In the genomic region with DNA sequence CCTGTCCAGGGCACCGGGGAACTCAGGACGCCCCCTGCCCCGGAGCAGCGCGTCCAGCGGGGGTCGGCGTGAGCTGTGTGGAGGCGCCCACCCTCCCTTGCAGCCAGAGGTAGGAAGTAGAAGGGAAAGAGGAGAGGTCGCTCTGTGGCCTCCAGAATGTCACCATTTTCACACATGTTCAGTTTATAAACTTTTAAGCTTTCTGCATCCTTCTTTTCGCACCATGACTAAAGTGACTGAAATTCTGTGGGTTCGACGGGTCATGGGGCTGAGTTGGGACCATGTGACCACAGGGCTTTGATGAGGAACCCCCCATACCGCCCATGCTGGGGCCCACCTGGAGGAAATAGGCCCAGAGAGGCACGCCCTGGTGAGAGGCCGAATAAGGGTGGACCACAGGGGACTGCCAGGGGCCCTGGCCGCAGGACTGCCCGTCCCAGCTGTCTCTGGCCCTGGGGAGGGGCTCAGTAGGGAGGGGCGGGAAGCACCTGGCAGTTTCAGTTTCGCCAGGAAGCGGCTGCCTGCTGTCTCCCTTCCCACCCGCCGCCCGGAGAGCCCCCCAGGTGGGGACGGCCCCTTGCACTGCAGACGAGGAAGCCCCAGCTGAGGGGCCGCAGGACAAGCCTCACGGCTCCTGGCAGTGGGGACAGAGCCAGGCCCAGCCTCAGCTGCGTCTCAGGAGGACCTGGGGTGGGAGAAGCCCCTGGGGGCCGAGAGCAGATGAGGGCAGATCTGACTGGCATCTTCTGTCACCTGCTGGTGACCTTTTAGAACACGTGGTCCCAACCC, we compare ENCODE assay signal across 9 cellular contexts. TPM values are rescaled to one million over a fixed set of nuclear protein-coding genes. Genes with fewer than 3 reads are reported as not detected.
DNase-seq lines count a peak whose midpoint lies in the region; ATAC-seq and FAIRE-seq lines count a peak whose summit lies in the region.
"Had no signal": no experiment of that assay in that cellular context is flagged by ENCODE, and none has a peak within 500 bp of the region (broad histone marks: within the 10 kb centered on the region; RNA-seq: fewer than 3 reads in every experiment).

No MANE protein-coding gene starts in this region.

- no peak overlapping the region for H3K27ac Mint-ChIP-seq in CD8-positive, alpha-beta memory T cell
- H3K27ac Mint-ChIP-seq in activated naive CD8-positive, alpha-beta T cell treated with anti-CD3 and anti-CD28 coated beads for 36 hours: no peak overlapping the region

- peak in 2 of 5 donors; percentile 13 to 17 for DNase-seq in CD8-positive, alpha-beta memory T cell
- peak; percentile 76 for DNase-seq in GM19240 (ENCODE audit: insufficient read length, low spot score)
- DNase-seq in activated naive CD8-positive, alpha-beta T cell treated with anti-CD3 and anti-CD28 coated beads for 36 hours: peak; percentile 57
- no peak for DNase-seq in HK-2 (ENCODE audit: unreplicated experiment)
- no peak for DNase-seq in NCI-H2196 treated with DMSO at 0.1 percent for 48 hours (lab: John Stamatoyannopoulos, UW; ENCODE audit: unreplicated experiment)
- no peak for DNase-seq in urothelium cell line (ENCODE audit: low spot score)
- DNase-seq in MG63: no peak
- DNase-seq: NCI-H1048 had no signal

- no peak overlapping the region for H3K27ac ChIP-seq in CD8-positive, alpha-beta memory T cell (ENCODE audit: low read depth, low read length)

- H3K4me1 Mint-ChIP-seq in CD8-positive, alpha-beta memory T cell: peaks cover 0 to 12% (median 2%) of the 10 kb centered on the region in 3 donors
- H3K4me1 Mint-ChIP-seq in activated naive CD8-positive, alpha-beta T cell treated with anti-CD3 and anti-CD28 coated beads for 36 hours: peaks cover 3% of the 10 kb centered on the region

- H3K4me3 ChIP-seq in CD8-positive, alpha-beta memory T cell (ENCODE audit: low read length): peak overlapping the region; percentile 41
- H3K4me3 ChIP-seq in MG63: no peak overlapping the region

- no peaks in the 10 kb centered on the region for H3K9me3 Mint-ChIP-seq in CD8-positive, alpha-beta memory T cell
- H3K9me3 Mint-ChIP-seq in activated naive CD8-positive, alpha-beta T cell treated with anti-CD3 and anti-CD28 coated beads for 36 hours: no peaks in the 10 kb centered on the region

- H3K9me3 ChIP-seq in CD8-positive, alpha-beta memory T cell (ENCODE audit: low read length): no peaks in the 10 kb centered on the region
- no peaks in the 10 kb centered on the region for H3K9me3 ChIP-seq in MG63

- FAIRE-seq in urothelium cell line (lab: Jason Lieb, UNC): no peak

- peaks cover 4 to 23% of the 10 kb centered on the region in 2 donors for H3K27me3 Mint-ChIP-seq in CD8-positive, alpha-beta memory T cell
- H3K27me3 Mint-ChIP-seq in activated naive CD8-positive, alpha-beta T cell treated with anti-CD3 and anti-CD28 coated beads for 36 hours: no peaks in the 10 kb centered on the region

- no peaks in the 10 kb centered on the region for H3K36me3 Mint-ChIP-seq in CD8-positive, alpha-beta memory T cell
- no peaks in the 10 kb centered on the region for H3K36me3 Mint-ChIP-seq in activated naive CD8-positive, alpha-beta T cell treated with anti-CD3 and anti-CD28 coated beads for 36 hours

- POLR2A ChIA-PET in CD8-positive, alpha-beta memory T cell (lab: Charles Lee): no interaction called here

- no peaks in the 10 kb centered on the region for H3K27me3 ChIP-seq in CD8-positive, alpha-beta memory T cell (ENCODE audit: insufficient read depth, low read length, poor library complexity, severe bottlenecking)
- H3K27me3 ChIP-seq in MG63: no peaks in the 10 kb centered on the region

- H3K4me1 ChIP-seq in CD8-positive, alpha-beta memory T cell (ENCODE audit: insufficient read depth, low read length): peaks cover 8% of the 10 kb centered on the region

- CTCF ChIA-PET in CD8-positive, alpha-beta memory T cell (lab: Charles Lee): no interaction called here

- ATAC-seq in HG03060 (IDR thresholded peaks at IDR 0.05; ENCODE audit: low read depth, unreplicated experiment): peak; percentile 24

- no peaks in the 10 kb centered on the region for H3K36me3 ChIP-seq in CD8-positive, alpha-beta memory T cell (ENCODE audit: insufficient read depth, low read length)
- no peaks in the 10 kb centered on the region for H3K36me3 ChIP-seq in MG63

- peak overlapping the region in 6 of 7 donors; percentile 19 to 70 (median 68) for H3K4me3 Mint-ChIP-seq in CD8-positive, alpha-beta memory T cell
- no peak overlapping the region for H3K4me3 Mint-ChIP-seq in activated naive CD8-positive, alpha-beta T cell treated with anti-CD3 and anti-CD28 coated beads for 36 hours

RNA-seq across cellular contexts. Expression of a gene that starts 9.0 kb away (rescaled TPM):
- under 1 TPM in 1 of 2 experiments, not detected in 1; 0.22 TPM for total RNA-seq in CD8-positive, alpha-beta memory T cell
- polyA plus RNA-seq in CD8-positive, alpha-beta memory T cell: not detected
- total RNA-seq in activated naive CD8-positive, alpha-beta T cell treated with anti-CD3 and anti-CD28 coated beads for 36 hours: under 1 TPM; 0.28 to 0.56 TPM
- total RNA-seq in MG63 (2014; rRNA removed; shearing (Covaris generic); ENCODE audit: low replicate concordance): not detected in 2 replicates

Comparison
In these comparisons a context has a peak if more than half of its experiments do, and no peak if none do; other contexts are left out.
1. DNase-seq: peak in GM19240 (single experiment) and activated naive CD8-positive, alpha-beta T cell treated with anti-CD3 and anti-CD28 coated beads for 36 hours (single experiment); none in HK-2 (single experiment), NCI-H2196 treated with DMSO at 0.1 percent for 48 hours (single experiment), urothelium cell line (single experiment) and MG63 (single experiment).